In genomic region chr17:76131692-76132573, GRCh38 we compare ENCODE assay signal across 16 cellular contexts. TPM values are rescaled to one million over a fixed set of nuclear protein-coding genes. Genes with fewer than 3 reads are reported as not detected.
DNase-seq lines count a peak whose midpoint lies in the region; ATAC-seq, FAIRE-seq and TF ChIP-seq lines count a peak whose summit lies in the region.
"Had no signal": no experiment of that assay in that cellular context is flagged by ENCODE, and none has a peak within 500 bp of the region (broad histone marks: within the 10 kb centered on the region; RNA-seq: fewer than 3 reads in every experiment).

No MANE protein-coding gene starts in this region.

- H3K9me3 ChIP-seq in pancreas (no peaks in the 10 kb centered on the region), stomach (no peaks in the 10 kb centered on the region)
- H3K9me3 ChIP-seq: heart left ventricle, thoracic aorta had no signal

- no peak for DNase-seq in GM12891 (ENCODE audit: insufficient read length, low spot score)
- peak; percentile 95 for DNase-seq in NCI-H2196 (lab: John Stamatoyannopoulos, UW; ENCODE audit: unreplicated experiment)
- peak; percentile 4 for DNase-seq in epidermal melanocyte (ENCODE audit: insufficient read length, low spot score)
- no peak for DNase-seq in pancreas
- DNase-seq in stomach: no peak
- DNase-seq in NCI-H2171 treated with DMSO at 0.1 percent for 48 hours (lab: John Stamatoyannopoulos, UW): no peak
- DNase-seq: activated CD4-positive, alpha-beta T cell treated with anti-CD3 and anti-CD28 coated beads for 48 hours; CD4-positive, CD25-positive, alpha-beta regulatory T cell; T-cell had no signal

- TF ChIP-seq POLR2A in GM12891 (IDR thresholded peaks at IDR 0.05; ENCODE audit: low read depth, low read length) (no peak), stomach (IDR thresholded peaks at IDR 0.05) (no peak)

- H3K27ac ChIP-seq in pancreas: peak overlapping the region; percentile 45 to 65 (median 50)
- H3K27ac ChIP-seq in stomach: no peak overlapping the region
- H3K27ac ChIP-seq: heart left ventricle, thoracic aorta had no signal

- no peak for TF ChIP-seq EP300 in stomach (IDR thresholded peaks at IDR 0.05)

- intact Hi-C loops in pancreas (cut with DNase I): no loop called here
- intact Hi-C loops in stomach (cut with DNase I; ENCODE audit: low total_unique reads): no loop called here

- no peaks in the 10 kb centered on the region for H3K27me3 ChIP-seq in pancreas
- peaks cover 0 to 67% (median 17%) of the 10 kb centered on the region in 3 donors for H3K27me3 ChIP-seq in stomach

- H3K4me1 ChIP-seq in pancreas (peaks cover 0 to 2% (median 0%) of the 10 kb centered on the region in 3 donors), stomach (peaks cover 0 to 15% (median 2%) of the 10 kb centered on the region in 4 donors)

- ATAC-seq in pancreas: peak; percentile 27 to 39 (median 34)
- ATAC-seq in GM19324 (IDR thresholded peaks at IDR 0.05; ENCODE audit: low FRiP score, unreplicated experiment): no peak
- ATAC-seq in HG02642 (IDR thresholded peaks at IDR 0.05; ENCODE audit: poor library complexity, unreplicated experiment): no peak
- ATAC-seq: heart left ventricle, T-cell had no signal

- no peak for TF ChIP-seq CTCF in pancreas (IDR thresholded peaks at IDR 0.05)
- TF ChIP-seq CTCF in stomach (IDR thresholded peaks at IDR 0.05): no peak

- WGBS in pancreas, 2 donors: 61 to 68% methylated on average over 18 to 21 of the region's 21 CpGs
- 56 to 73% (median 69%) methylated on average over 7 to 21 of the region's 21 CpGs for WGBS in stomach, 5 donors

- peak; percentile 31 for FAIRE-seq in GM12891 (lab: Jason Lieb, UNC)
- no peak for FAIRE-seq in pancreas (lab: Jason Lieb, UNC)
- FAIRE-seq: HTR-8/SVneo had no signal

- no peak overlapping the region for H3K4me3 ChIP-seq in pancreas
- peak overlapping the region in 1 of 4 donors; percentile 3 for H3K4me3 ChIP-seq in stomach
- H3K4me3 ChIP-seq: heart left ventricle, smooth muscle cell, thoracic aorta had no signal

- H3K36me3 ChIP-seq in pancreas: no peaks in the 10 kb centered on the region
- no peaks in the 10 kb centered on the region for H3K36me3 ChIP-seq in stomach
- H3K36me3 ChIP-seq: heart left ventricle, thoracic aorta had no signal

TF ChIP-seq in GM12891, 5 proteins besides CTCF, POLR2A, EP300 and RAD21:
- TF ChIP-seq SPI1 (IDR thresholded peaks at IDR 0.05; ENCODE audit: low read depth, low read length): no peak
- TF ChIP-seq TAF1 (IDR thresholded peaks at IDR 0.05; ENCODE audit: low read depth, low read length): no peak
- TF ChIP-seq POU2F2 (IDR thresholded peaks at IDR 0.05; ENCODE audit: low read depth, low read length): no peak
- TF ChIP-seq PAX5 (IDR thresholded peaks at IDR 0.05; ENCODE audit: insufficient read depth, low read length, severe bottlenecking): no peak
- TF ChIP-seq POLR2AphosphoS5 (IDR thresholded peaks at IDR 0.05; ENCODE audit: low read depth, low read length): no peak

RNA-seq across cellular contexts. Expression of gene FOXJ1, which starts 9.1 kb away (rescaled TPM):
- 0.09 TPM for polyA plus RNA-seq in GM12891 (2012; ENCODE audit: low read depth, missing spikeins)
- total RNA-seq in pancreas (1 to 10 TPM in 1 of 6 donors, under 1 TPM in 5; 0.14 to 1.2 (median 0.36) TPM), stomach (1 to 10 TPM in 3 of 5 donors, not detected in 2; 1.3 to 6.7 (median 4.5) TPM)
- polyA plus RNA-seq in pancreas (1 to 10 TPM; 2.4 to 5.7 TPM), stomach (under 1 TPM in 2 of 3 donors, not detected in 1; 0.12 to 0.25 TPM)
- total RNA-seq: heart left ventricle, smooth muscle cell, thoracic aorta had no signal
- polyA plus RNA-seq: heart left ventricle, liver, smooth muscle cell had no signal

RNA-seq across cellular contexts. Expression of gene EXOC7, which starts 28.3 kb away (rescaled TPM):
- polyA plus RNA-seq in GM12891 (2012; ENCODE audit: low read depth, missing spikeins): 29.6 TPM
- total RNA-seq in pancreas (10 to 100 TPM; 38.4 to 81.3 (median 49.8) TPM), stomach (100 to 1,000 TPM in 2 of 5 donors, 10 to 100 TPM in 3; 65.7 to 280 (median 80.3) TPM)
- polyA plus RNA-seq in pancreas (100 to 1,000 TPM in 1 of 2 donors, 10 to 100 TPM in 1; 97.1 to 103 TPM), stomach (10 to 100 TPM; 31.8 to 47.2 (median 33.2) TPM)

RNA-seq across cellular contexts. Expression of gene ZACN, which starts 53.0 kb away (rescaled TPM):
- 10.4 TPM for polyA plus RNA-seq in GM12891 (2012; ENCODE audit: low read depth, missing spikeins)
- total RNA-seq in pancreas: under 1 TPM in 1 of 6 donors, not detected in 5; 0.06 TPM
- 1 to 10 TPM; 3.4 to 4.2 TPM for polyA plus RNA-seq in pancreas
- not detected for total RNA-seq in stomach
- 1 to 10 TPM in 2 of 3 donors, under 1 TPM in 1; 1.00 to 1.9 (median 1.4) TPM for polyA plus RNA-seq in stomach
- total RNA-seq: liver, smooth muscle cell, thoracic aorta had no signal

RNA-seq across cellular contexts. Expression of gene GALR2, which starts 57.4 kb away (rescaled TPM):
- polyA plus RNA-seq in GM12891 (2012; ENCODE audit: low read depth, missing spikeins): 0.09 TPM
- under 1 TPM in 2 of 6 donors, not detected in 4; 0.12 to 0.19 TPM for total RNA-seq in pancreas
- under 1 TPM in 1 of 2 donors, not detected in 1; 0.11 TPM for polyA plus RNA-seq in pancreas
- total RNA-seq in stomach: not detected
- polyA plus RNA-seq in stomach: under 1 TPM in 1 of 3 donors, not detected in 2; 0.48 TPM
- total RNA-seq: heart left ventricle, smooth muscle cell had no signal
- polyA plus RNA-seq: smooth muscle cell had no signal

RNA-seq across cellular contexts. Expression of gene SRP68, which starts 59.6 kb away (rescaled TPM):
- 42.5 TPM for polyA plus RNA-seq in GM12891 (2012; ENCODE audit: low read depth, missing spikeins)
- total RNA-seq in pancreas: 10 to 100 TPM; 42.4 to 74.6 (median 55.3) TPM
- polyA plus RNA-seq in pancreas: 10 to 100 TPM; 32.2 to 45.9 TPM
- 10 to 100 TPM; 24.6 to 49.8 (median 47.8) TPM for total RNA-seq in stomach
- polyA plus RNA-seq in stomach: 10 to 100 TPM; 36.9 to 46.4 (median 39.3) TPM

Comparison
In these comparisons a context has a peak if more than half of its experiments do, and no peak if none do; other contexts are left out.
1. DNase-seq: peak in NCI-H2196 (single experiment) and epidermal melanocyte (single experiment); none in GM12891 (single experiment), pancreas (0 of 6), stomach (single experiment) and NCI-H2171 treated with DMSO at 0.1 percent for 48 hours (single experiment).
2. ATAC-seq: peak in pancreas (4 of 4); none in GM19324 (single experiment) and HG02642 (single experiment).
3. H3K27ac ChIP-seq: peak in pancreas (4 of 4); none in stomach (0 of 5).